Comparison of ENCODE assay signal across 8 cellular contexts in the genomic region with DNA sequence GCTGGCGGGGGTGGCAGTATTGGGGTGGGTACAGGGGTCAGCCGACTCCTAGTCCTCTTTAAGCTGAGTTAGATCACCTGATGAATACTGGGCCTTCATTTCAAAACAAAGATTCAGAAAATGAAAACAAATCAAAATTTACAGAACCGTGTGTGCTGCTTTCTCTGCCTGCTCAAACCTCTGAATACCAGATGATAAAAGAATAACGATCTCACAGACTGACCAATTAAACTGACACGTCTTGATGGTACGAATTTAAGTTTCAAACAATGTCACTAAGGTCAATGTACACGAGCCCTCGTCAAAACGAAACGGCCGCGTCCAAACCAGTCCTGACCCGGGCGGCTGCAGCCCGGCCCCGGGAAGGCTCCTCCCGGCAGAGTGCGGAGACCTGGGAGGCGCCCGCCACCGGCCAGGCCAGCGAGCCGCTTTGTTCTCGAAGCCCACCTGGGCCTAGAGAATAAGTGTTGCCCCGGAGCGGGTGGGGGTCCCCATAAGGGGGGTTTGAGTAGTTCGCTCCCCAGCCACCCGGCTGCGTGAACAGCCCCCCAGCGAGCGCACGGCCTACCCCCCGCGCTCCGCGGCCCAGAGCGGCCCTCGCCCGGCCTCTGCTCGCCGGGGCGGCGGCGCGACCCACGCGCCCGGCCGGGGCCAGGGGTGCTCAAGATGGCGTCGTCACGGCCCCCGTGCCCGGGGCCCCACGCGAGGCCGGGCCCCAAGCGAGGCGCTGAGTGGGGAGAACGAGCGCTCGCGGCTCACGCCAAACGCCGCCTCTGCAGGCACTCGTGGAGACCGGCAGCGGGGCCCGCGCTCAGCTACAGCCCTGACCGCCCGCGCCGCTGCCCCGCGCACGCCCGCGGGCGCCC. TPM values are rescaled to one million over a fixed set of nuclear protein-coding genes. Genes with fewer than 3 reads are reported as not detected.
DNase-seq lines count a peak whose midpoint lies in the region; ATAC-seq and FAIRE-seq lines count a peak whose summit lies in the region.

No MANE protein-coding gene starts in this region.

- H3K27me3 ChIP-seq in CD4-positive, alpha-beta memory T cell (ENCODE audit: insufficient read depth, low read length), result no peaks in the 10 kb centered on the region

- CTCF ChIA-PET in CD4-positive, alpha-beta memory T cell (lab: Charles Lee; ENCODE audit: partially characterized antibody), result interaction anchor here (0.5 to 1.9 kb wide), 7 partner anchors 13 to 1389 kb away, joined by 3 to 18 read pairs (median 5); no protein-coding TSS in a partner anchor

- peak; percentile 20 for ATAC-seq in GM21367 (IDR thresholded peaks at IDR 0.05; ENCODE audit: unreplicated experiment)

- H3K27me3 Mint-ChIP-seq in CD4-positive, alpha-beta memory T cell, result no peaks in the 10 kb centered on the region

- peak overlapping the region; percentile 66 for H3K27ac ChIP-seq in CD4-positive, alpha-beta memory T cell (ENCODE audit: low read depth, low read length)
- peak overlapping the region; percentile 85 for H3K27ac ChIP-seq in adipose tissue (ENCODE audit: low read depth, low read length)

- H3K36me3 Mint-ChIP-seq in CD4-positive, alpha-beta memory T cell, result peaks cover 18 to 49% of the 10 kb centered on the region in 2 donors

- H3K4me3 Mint-ChIP-seq in CD4-positive, alpha-beta memory T cell, result peak overlapping the region; percentile 91 to 98 (median 92)

- no peak for DNase-seq in CD4-positive, alpha-beta memory T cell
- no peak for DNase-seq in HTR-8/SVneo (ENCODE audit: insufficient read length, low spot score)
- peak; percentile 41 for DNase-seq in stimulated activated CD8-positive, alpha-beta memory T cell treated with anti-CD3 and anti-CD28 coated beads, Interleukin-4, amount 100 ng/mL, for 48 hours
- no peak for DNase-seq in CD1c-positive myeloid dendritic cell (ENCODE audit: extremely low spot score)
- DNase-seq in NCI-H446 (lab: John Stamatoyannopoulos, UW), result no peak

- H3K9me3 Mint-ChIP-seq in CD4-positive, alpha-beta memory T cell, result peaks cover 0 to 2% (median 0%) of the 10 kb centered on the region in 8 donors

- H3K36me3 ChIP-seq in CD4-positive, alpha-beta memory T cell (ENCODE audit: insufficient read depth, low read length), result peaks cover 33% of the 10 kb centered on the region

- 1% methylated on average over 55 to 81 of the region's 81 CpGs for WGBS in adipose tissue, 3 donors

- peak overlapping the region; percentile 4 to 62 for H3K4me3 ChIP-seq in CD4-positive, alpha-beta memory T cell (ENCODE audit: low read length in 2 of 2)
- H3K4me3 ChIP-seq in iPS-18c (ENCODE audit: insufficient read depth, low read depth, low read length), result peak overlapping the region; percentile 76

- H3K4me1 Mint-ChIP-seq in CD4-positive, alpha-beta memory T cell, result peaks cover 41 to 66% (median 53%) of the 10 kb centered on the region in 4 donors

- peak overlapping the region; percentile 94 to 96 (median 95) for H3K27ac Mint-ChIP-seq in CD4-positive, alpha-beta memory T cell

- peak; percentile 26 for FAIRE-seq in HTR-8/SVneo (lab: Jason Lieb, UNC)

- intact Hi-C loops in CD4-positive, alpha-beta memory T cell (cut with micrococcal nuclease), result loop anchor here (1.0 kb wide), 3 partner anchors 20 to 96 kb away; a partner anchor contains a TSS

- POLR2A ChIA-PET in CD4-positive, alpha-beta memory T cell (lab: Charles Lee; ENCODE audit: partially characterized antibody), result interaction anchor here (0.7 to 5.7 kb wide), 12 partner anchors 9 to 651 kb away, joined by 3 to 115 read pairs (median 4); a partner anchor contains a TSS

- peaks cover 41% of the 10 kb centered on the region for H3K4me1 ChIP-seq in CD4-positive, alpha-beta memory T cell (ENCODE audit: insufficient read depth, low read length)

- H3K9me3 ChIP-seq in CD4-positive, alpha-beta memory T cell (ENCODE audit: control insufficient read depth in 1 of 2, low read length in 2 of 2), result no peaks in the 10 kb centered on the region
- no peaks in the 10 kb centered on the region for H3K9me3 ChIP-seq in iPS-18c (ENCODE audit: control insufficient read depth, insufficient read depth, low read length)

RNA-seq across cellular contexts. Expression of a gene that starts 0.7 kb away (rescaled TPM):
- 100 to 1,000 TPM; 182 to 190 TPM for total RNA-seq in CD4-positive, alpha-beta memory T cell
- 100 to 1,000 TPM; 437 to 598 TPM for polyA plus RNA-seq in CD4-positive, alpha-beta memory T cell
- 100 to 1,000 TPM; 187 to 519 (median 266) TPM for polyA plus RNA-seq in adipose tissue

RNA-seq across cellular contexts. Expression of a gene that starts 1.1 kb away (rescaled TPM):
- total RNA-seq in CD4-positive, alpha-beta memory T cell, result 10 to 100 TPM; 22.7 to 24.8 TPM
- 1 to 10 TPM in 1 of 2 donors, under 1 TPM in 1; 0.71 to 1.4 TPM for polyA plus RNA-seq in CD4-positive, alpha-beta memory T cell
- 1 to 10 TPM; 4.8 to 7.2 (median 4.9) TPM for polyA plus RNA-seq in adipose tissue

RNA-seq across cellular contexts. Expression of a gene that starts 20.2 kb away (rescaled TPM):
- total RNA-seq in CD4-positive, alpha-beta memory T cell, result 10 to 100 TPM; 48.5 to 50.3 TPM
- 1 to 10 TPM in 1 of 2 donors, under 1 TPM in 1; 0.78 to 1.2 TPM for polyA plus RNA-seq in CD4-positive, alpha-beta memory T cell
- polyA plus RNA-seq in adipose tissue, result 10 to 100 TPM; 13.9 to 18.2 (median 16.2) TPM

RNA-seq across cellular contexts. Expression of a gene that starts 40.3 kb away (rescaled TPM):
- 10 to 100 TPM; 48.5 to 50.7 TPM for total RNA-seq in CD4-positive, alpha-beta memory T cell
- 10 to 100 TPM; 15.9 to 23.9 TPM for polyA plus RNA-seq in CD4-positive, alpha-beta memory T cell
- 10 to 100 TPM; 16.9 to 22.7 (median 17.0) TPM for polyA plus RNA-seq in adipose tissue

Comparison
In these comparisons a context has a peak if more than half of its experiments do, and no peak if none do; other contexts are left out.
1. RNA of a gene that starts 20.2 kb away (polyA plus RNA-seq): 13.9 to 18.2 TPM in adipose tissue; 0.78 to 1.2 TPM in CD4-positive, alpha-beta memory T cell; every median in the first group is over 4 times any median in the second.